ENCODE assay signal across 33 cellular contexts in the genomic region with DNA sequence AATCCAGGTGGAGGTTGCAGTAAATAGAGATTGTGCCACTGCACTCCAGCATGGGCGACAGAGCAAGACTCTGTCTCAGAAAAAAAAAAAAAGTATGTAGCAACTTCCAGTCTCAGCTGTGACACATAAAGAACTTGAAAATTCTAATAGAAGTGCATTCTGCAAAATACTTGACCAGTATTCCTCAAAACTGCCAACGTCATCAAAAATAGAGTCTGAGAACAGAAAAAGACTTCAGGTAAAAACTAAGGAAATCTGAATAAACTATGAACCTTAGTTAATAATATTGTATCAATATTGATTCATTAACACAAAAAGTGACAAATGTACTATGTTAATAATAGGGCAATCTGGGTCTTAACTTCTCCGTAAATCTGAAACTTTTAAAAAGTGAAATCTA.
"Had no signal": no experiment of that assay in that cellular context is flagged by ENCODE, and none has a peak within 500 bp of the region (broad histone marks: within the 10 kb centered on the region; RNA-seq: fewer than 3 reads in every experiment).

No MANE protein-coding gene starts in this region.

- DNase-seq: activated CD4-positive, alpha-beta memory T cell treated with anti-CD3 and anti-CD28 coated beads for 36 hours; activated CD4-positive, alpha-beta T cell treated with anti-CD3 and anti-CD28 coated beads for 1 hour; activated CD4-positive, alpha-beta T cell treated with anti-CD3 and anti-CD28 coated beads for 36 hours; activated CD4-positive, alpha-beta T cell treated with anti-CD3 and anti-CD28 coated beads, Interleukin-2, amount 10 ng/mL, durations not matched to agents 24 days and 14 days; activated CD4-positive, alpha-beta T cell treated with anti-CD3 and anti-CD28 coated beads, Interleukin-2, amount 50 U/mL, for 1 hour; activated CD4-positive, alpha-beta T cell treated with anti-CD3 and anti-CD28 coated beads, Interleukin-2, amount 50 U/mL, for 4 hours; activated CD4-positive, CD25-positive, alpha-beta regulatory T cell; activated CD8-positive, alpha-beta memory T cell treated with anti-CD3 and anti-CD28 coated beads, Interleukin-2, amount 50 U/mL, for 4 hours; activated CD8-positive, alpha-beta T cell treated with anti-CD3 and anti-CD28 coated beads for 36 hours; activated effector memory CD4-positive, alpha-beta T cell treated with Interleukin-2 at 50 U/mL for 16 hours; activated gamma-delta T cell; activated naive CD4-positive, alpha-beta T cell treated with anti-CD3 and anti-CD28 coated beads, Interleukin-2, amount 10 ng/mL, durations not matched to agents 7 days and 5 days; activated naive CD4-positive, alpha-beta T cell treated with Interleukin-2 at 50 U/mL for 16 hours; activated naive CD8-positive, alpha-beta T cell treated with anti-CD3 and anti-CD28 coated beads, Interleukin-2, amount 10 ng/mL, durations not matched to agents 7 days and 5 days; activated naive CD8-positive, alpha-beta T cell treated with anti-CD3 and anti-CD28 coated beads, Interleukin-2, amount 50 U/mL, for 24 hours; activated T-cell treated with anti-CD3 and anti-CD28 coated beads for 4 hours; activated T-cell treated with anti-CD3 and anti-CD28 coated beads, Interleukin-2, amount 50 U/mL, for 1 hour; activated T-cell treated with anti-CD3 and anti-CD28 coated beads, Interleukin-2, amount 50 U/mL, for 4 hours; activated T-cell treated with anti-CD3 and anti-CD28 coated beads, Interleukin-2, amount 50 U/mL, for 72 hours; amygdala; anterior cingulate cortex; caudate nucleus; cerebellar nuclear complex; T-helper 1 cell; T-helper 2 cell; T-helper 9 cell; WERI-Rb-1 had no signal

- FAIRE-seq: bronchial epithelial cell had no signal

- H3K4me3 ChIP-seq: ascending aorta, cardiac muscle cell had no signal

- ATAC-seq: activated CD4-positive, alpha-beta T cell treated with anti-CD3 and anti-CD28 coated beads for 36 hours; activated CD4-positive, CD25-positive, alpha-beta regulatory T cell treated with anti-CD3 and anti-CD28 coated beads, Interleukin-2, amount 50 U/mL, for 24 hours; activated CD8-positive, alpha-beta T cell treated with anti-CD3 and anti-CD28 coated beads for 36 hours; activated naive CD8-positive, alpha-beta T cell treated with anti-CD3 and anti-CD28 coated beads, Interleukin-2, amount 50 U/mL, for 24 hours; activated T-cell treated with anti-CD3 and anti-CD28 coated beads, Interleukin-2, amount 50 U/mL, for 4 hours; activated T-cell treated with anti-CD3 and anti-CD28 coated beads, Interleukin-2, amount 50 U/mL, for 72 hours; activated T-helper 17 cell treated with anti-CD3 and anti-CD28 coated beads, Interleukin-2, amount 50 U/mL, for 72 hours; WTC11 had no signal

- H3K36me3 ChIP-seq: ascending aorta, cardiac muscle cell, WERI-Rb-1 had no signal

- H3K27ac ChIP-seq: cardiac muscle cell, WERI-Rb-1 had no signal

- H3K9me3 ChIP-seq: ascending aorta had no signal

- H3K27me3 ChIP-seq: ascending aorta, cardiac muscle cell had no signal
